1 cellular context compared by ENCODE assay signal in genomic region chr22:20764053-20764720, GRCh38.
TF ChIP-seq lines count a peak whose summit lies in the region.

No MANE protein-coding gene starts in this region.

TF ChIP-seq in K562, 482 proteins besides CTCF, POLR2A, EP300 and RAD21 (continued from another document and continues in another):
- TF ChIP-seq ZNF407 (IDR thresholded peaks at IDR 0.05; ENCODE audit: low read depth) (no peak), BHLHE40 (IDR thresholded peaks at IDR 0.05; ENCODE audit: low read length) (0 out of 2 replicates have a peak, but pooled peaks have one; percentile 10), RERE (CRISPR knock-in tag; IDR thresholded peaks at IDR 0.05; ENCODE audit: borderline replicate concordance) (no peak), PURB (CRISPR knock-in tag; IDR thresholded peaks at IDR 0.05; ENCODE audit: low read depth) (no peak), POLR3A (IDR thresholded peaks at IDR 0.05; ENCODE audit: borderline replicate concordance, extremely low read depth, insufficient read depth, insufficient read length) (no peak), ELK1 (CRISPR knock-in tag; IDR thresholded peaks at IDR 0.05) (peak; percentile 83; the same call in 1 of the 2 replicates), ZNF217 (CRISPR knock-in tag; IDR thresholded peaks at IDR 0.05) (0 out of 2 replicates have a peak, but pooled peaks have one; percentile 13), FOXP4 (CRISPR knock-in tag; IDR thresholded peaks at IDR 0.05; ENCODE audit: borderline replicate concordance) (no peak), E2F6 (IDR thresholded peaks at IDR 0.05; ENCODE audit: borderline replicate concordance in 1 of 2, extremely low read depth in 1 of 2, insufficient read depth in 1 of 2, insufficient read length in 1 of 2, low read depth in 1 of 2, low read length in 1 of 2, poor library complexity in 1 of 2, severe bottlenecking in 1 of 2) (no peak), ADNP (tag; IDR thresholded peaks at IDR 0.05) (no peak), ZNF830 (CRISPR knock-in tag; IDR thresholded peaks at IDR 0.05) (no peak), ZNF121 (CRISPR knock-in tag; conservative IDR thresholded peaks at IDR 0.05) (no peak), MLX (CRISPR knock-in tag; conservative IDR thresholded peaks at IDR 0.05) (peak in 1 of 2 experiments; percentile 75; a peak in 2 of 4 replicates), HNRNPK (IDR thresholded peaks at IDR 0.05; ENCODE audit: low read depth, low read length, poor library complexity, severe bottlenecking) (no peak), CHD1 (IDR thresholded peaks at IDR 0.05; ENCODE audit: low read length) (no peak), ZNF143 (CRISPR knock-in tag; IDR thresholded peaks at IDR 0.05) (peak; percentile 30; the same call in 1 of the 2 replicates), RBM14 (IDR thresholded peaks at IDR 0.05; ENCODE audit: borderline replicate concordance, insufficient read depth, low read depth, low read length) (no peak), SMC3 (conservative IDR thresholded peaks at IDR 0.05; ENCODE audit: insufficient read depth, low read depth, low read length) (no peak), ARHGAP35 (IDR thresholded peaks at IDR 0.05; ENCODE audit: partially characterized antibody) (no peak), ZNF507 (tag; conservative IDR thresholded peaks at IDR 0.05) (no peak), E2F3 (CRISPR knock-in tag; IDR thresholded peaks at IDR 0.05) (no peak), HNRNPLL (IDR thresholded peaks at IDR 0.05; ENCODE audit: low read depth, low read length, poor library complexity, severe bottlenecking) (peak; percentile 14), MYBL2 (IDR thresholded peaks at IDR 0.05; ENCODE audit: low read depth) (no peak), MYBL2 (CRISPR knock-in tag; IDR thresholded peaks at IDR 0.05; ENCODE audit: borderline replicate concordance) (peak; percentile 75), THAP12 (CRISPR knock-in tag; IDR thresholded peaks at IDR 0.05) (0 out of 2 replicates have a peak, but pooled peaks have one; percentile 17), IRF2 (CRISPR knock-in tag; IDR thresholded peaks at IDR 0.05) (peak; percentile 86; the same call in 1 of the 2 replicates), KLF10 (CRISPR knock-in tag; IDR thresholded peaks at IDR 0.05) (no peak), TCF7 (IDR thresholded peaks at IDR 0.05; ENCODE audit: borderline replicate concordance) (0 out of 2 replicates have a peak, but pooled peaks have one; percentile 25), GTF2B (IDR thresholded peaks at IDR 0.05; ENCODE audit: extremely low read depth, insufficient read length) (no peak), ZNF699 (CRISPR knock-in tag; IDR thresholded peaks at IDR 0.05; ENCODE audit: insufficient replicate concordance) (no peak), ERF (CRISPR knock-in tag; IDR thresholded peaks at IDR 0.05) (no peak), MXI1 (IDR thresholded peaks at IDR 0.05; ENCODE audit: low read depth, low read length) (no peak), FOXA3 (CRISPR knock-in tag; conservative IDR thresholded peaks at IDR 0.05 in 1 of 2, IDR thresholded peaks at IDR 0.05 in 1 of 2) (peak in 1 of 2 experiments; percentile 61; a peak in 2 of 4 replicates), ZNF764 (CRISPR knock-in tag; IDR thresholded peaks at IDR 0.05; ENCODE audit: low read depth) (no peak), FOXP1 (CRISPR knock-in tag; IDR thresholded peaks at IDR 0.05) (peak; percentile 26; the same call in 1 of the 2 replicates), ZNF212 (CRISPR knock-in tag; IDR thresholded peaks at IDR 0.05) (no peak), ZKSCAN1 (IDR thresholded peaks at IDR 0.05; ENCODE audit: low read depth, low read length) (no peak), ZNF124 (CRISPR knock-in tag; IDR thresholded peaks at IDR 0.05) (peak; percentile 90), FOXM1 (IDR thresholded peaks at IDR 0.05; ENCODE audit: low read depth) (no peak), FOXM1 (CRISPR knock-in tag; IDR thresholded peaks at IDR 0.05; ENCODE audit: low read depth) (no peak)
